Comparison of ENCODE assay signal across 24 cellular contexts in genomic region chr2:52356560-52356959, GRCh38.
DNase-seq lines count a peak whose midpoint lies in the region; ATAC-seq and TF ChIP-seq lines count a peak whose summit lies in the region.
"Had no signal": no experiment of that assay in that cellular context is flagged by ENCODE, and none has a peak within 500 bp of the region (broad histone marks: within the 10 kb centered on the region; RNA-seq: fewer than 3 reads in every experiment).

No MANE protein-coding gene starts in this region.

- WGBS in smooth muscle cell (ENCODE audit: low lambda C conversion rate) = 39% methylated on average over 2 of the region's 2 CpGs

- no peaks in the 10 kb centered on the region for H3K79me2 ChIP-seq in HCT116 (ENCODE audit: insufficient read depth, low read length)
- no peaks in the 10 kb centered on the region for H3K79me2 ChIP-seq in smooth muscle cell (ENCODE audit: low read depth)

- no TSS peak for BruUV-seq in HCT116 (replicated peaks; lab: Mats Ljungman, UMichigan)

- H3K36me3 ChIP-seq in HCT116 (ENCODE audit: control insufficient read depth in 1 of 2, insufficient read depth in 2 of 2, low read length in 2 of 2) (no peaks in the 10 kb centered on the region), smooth muscle cell (ENCODE audit: low read depth) (no peaks in the 10 kb centered on the region)
- H3K36me3 ChIP-seq: BLaER1 treated with 17β-estradiol and CSF1 and Interleukin-3, amounts not matched to agents 10 nM and 100 nM; SJSA1 had no signal

- intact Hi-C loops in HCT116 (cut with micrococcal nuclease) = no loop called here

- ATAC-seq in HCT116 = no peak
- ATAC-seq in GM21390 (IDR thresholded peaks at IDR 0.05; ENCODE audit: unreplicated experiment) = no peak
- ATAC-seq in HG03378 (IDR thresholded peaks at IDR 0.05; ENCODE audit: unreplicated experiment) = no peak
- ATAC-seq: GM23338, Right ventricle myocardium inferior had no signal

- H3K27me3 ChIP-seq in HCT116 (ENCODE audit: insufficient read depth, low read length) (no peaks in the 10 kb centered on the region), smooth muscle cell (ENCODE audit: low read depth) (no peaks in the 10 kb centered on the region)
- H3K27me3 ChIP-seq: BLaER1 treated with 17β-estradiol and CSF1 and Interleukin-3, amounts not matched to agents 10 nM and 100 nM; SJSA1 had no signal

- H3K4me2 ChIP-seq in HCT116 (ENCODE audit: low read length) (no peak overlapping the region), smooth muscle cell (no peak overlapping the region)
- H3K4me2 ChIP-seq: BLaER1 treated with 17β-estradiol and CSF1 and Interleukin-3, amounts not matched to agents 10 nM and 100 nM; GM23338; PC-9 had no signal

- RAD21 ChIA-PET in HCT116 (lab: Charles Lee; ENCODE audit: low non-redundant PET in 1 of 2, low total read pairs in 2 of 2, uncharacterized antibody in 2 of 2, unreplicated experiment in 2 of 2) = no interaction called here

- TF ChIP-seq CTCF in HCT116 (IDR thresholded peaks at IDR 0.05 in 2 of 3, conservative IDR thresholded peaks at IDR 0.05 in 1 of 3; ENCODE audit: borderline replicate concordance in 1 of 3, insufficient read depth in 1 of 3, low read depth in 2 of 3, low read length in 2 of 3) = no peak
- no peak for TF ChIP-seq CTCF in choroid plexus epithelial cell (conservative IDR thresholded peaks at IDR 0.05; ENCODE audit: low read depth, low read length)
- no peak for TF ChIP-seq CTCF in smooth muscle cell (IDR thresholded peaks at IDR 0.05; ENCODE audit: borderline replicate concordance, insufficient read depth, poor library complexity, severe bottlenecking)

- H3K9ac ChIP-seq in HCT116 (ENCODE audit: low read length) (no peak overlapping the region), smooth muscle cell (ENCODE audit: low read depth) (no peak overlapping the region)
- H3K9ac ChIP-seq: BLaER1 treated with 17β-estradiol and CSF1 and Interleukin-3, amounts not matched to agents 10 nM and 100 nM had no signal

- no peaks in the 10 kb centered on the region; a peak in 1 of 4 replicates for H3K9me3 ChIP-seq in HCT116 (ENCODE audit: control insufficient read depth in 1 of 2, insufficient read depth in 1 of 2, low read depth in 1 of 2, low read length in 2 of 2)
- no peaks in the 10 kb centered on the region for H3K9me3 ChIP-seq in smooth muscle cell (replicated peaks; ENCODE audit: low read depth)
- H3K9me3 ChIP-seq: SJSA1 had no signal

- POLR2A ChIA-PET in HCT116 (lab: Charles Lee) = no interaction called here

- no peak for TF ChIP-seq RAD21 in HCT116 (IDR thresholded peaks at IDR 0.05; ENCODE audit: low read depth)

- H3F3A ChIP-seq in smooth muscle cell (ENCODE audit: low read depth) = no peaks in the 10 kb centered on the region

- no peak for DNase-seq in HCT116 (ENCODE audit: low read depth, low spot score)
- peak; percentile 30 for DNase-seq in choroid plexus epithelial cell (ENCODE audit: low read depth)
- DNase-seq in left kidney (ENCODE audit: low read depth, low spot score) = peak; percentile 26
- no peak for DNase-seq in smooth muscle cell (lab: John Stamatoyannopoulos, UW; ENCODE audit: unreplicated experiment)
- DNase-seq in NCI-H526 treated with DMSO at 0.1 percent for 48 hours (lab: John Stamatoyannopoulos, UW) = no peak
- DNase-seq: AML-193; CD4-positive, alpha-beta T cell; H9; HFFc6; NCI-H1092; NCI-H1417 treated with DMSO at 0.1 percent for 48 hours; NCI-H187; NCI-H2081 treated with DMSO at 0.1 percent for 48 hours; NCI-H2171; NCI-H345; NCI-H524; NCI-H82; PC-9 had no signal

- TF ChIP-seq POLR2A in HCT116 (IDR thresholded peaks at IDR 0.05; ENCODE audit: borderline replicate concordance, extremely low read depth, insufficient read depth, insufficient read length) = no peak

- H2AFZ ChIP-seq in HCT116 (ENCODE audit: low read depth, low read length, poor library complexity, severe bottlenecking) (peak overlapping the region; percentile 7), smooth muscle cell (ENCODE audit: low read depth) (peak overlapping the region; percentile 95)
- H2AFZ ChIP-seq: GM23338, PC-9 had no signal

- H3K4me1 ChIP-seq in HCT116 (ENCODE audit: control insufficient read depth in 1 of 2, insufficient read depth in 2 of 2, low read length in 2 of 2) (no peaks in the 10 kb centered on the region), smooth muscle cell (ENCODE audit: low read depth) (peaks cover 5% of the 10 kb centered on the region)
- H3K4me1 ChIP-seq: SJSA1 had no signal

- H3K27ac ChIP-seq in HCT116 (ENCODE audit: low read depth, low read length) (no peak overlapping the region), smooth muscle cell (ENCODE audit: low read depth) (peak overlapping the region; percentile 27)
- H3K27ac ChIP-seq: BLaER1 treated with 17β-estradiol and CSF1 and Interleukin-3, amounts not matched to agents 10 nM and 100 nM; PC-9; SJSA1 had no signal

- CTCF ChIA-PET in HCT116 (lab: Charles Lee) = no interaction called here

- H3K9me2 ChIP-seq in HCT116 (ENCODE audit: insufficient read depth) = no peaks in the 10 kb centered on the region

- H3K4me3 ChIP-seq in HCT116 (replicated peaks in 1 of 2; ENCODE audit: low read depth in 1 of 2, low read length in 2 of 2) = no peak overlapping the region
- H3K4me3 ChIP-seq in choroid plexus epithelial cell (ENCODE audit: low read depth, low read length) = no peak overlapping the region
- H3K4me3 ChIP-seq in smooth muscle cell = no peak overlapping the region
- H3K4me3 ChIP-seq: BLaER1 treated with 17β-estradiol and CSF1 and Interleukin-3, amounts not matched to agents 10 nM and 100 nM; GM23338; PC-9; SJSA1 had no signal

- H4K20me1 ChIP-seq in HCT116 (ENCODE audit: insufficient read depth) = no peaks in the 10 kb centered on the region
- no peaks in the 10 kb centered on the region for H4K20me1 ChIP-seq in smooth muscle cell (ENCODE audit: low read depth)
- H4K20me1 ChIP-seq: BLaER1 treated with 17β-estradiol and CSF1 and Interleukin-3, amounts not matched to agents 10 nM and 100 nM had no signal

TF ChIP-seq in HCT116, 20 proteins besides CTCF, POLR2A, EP300 and RAD21:
- TF ChIP-seq, protein P1, sequence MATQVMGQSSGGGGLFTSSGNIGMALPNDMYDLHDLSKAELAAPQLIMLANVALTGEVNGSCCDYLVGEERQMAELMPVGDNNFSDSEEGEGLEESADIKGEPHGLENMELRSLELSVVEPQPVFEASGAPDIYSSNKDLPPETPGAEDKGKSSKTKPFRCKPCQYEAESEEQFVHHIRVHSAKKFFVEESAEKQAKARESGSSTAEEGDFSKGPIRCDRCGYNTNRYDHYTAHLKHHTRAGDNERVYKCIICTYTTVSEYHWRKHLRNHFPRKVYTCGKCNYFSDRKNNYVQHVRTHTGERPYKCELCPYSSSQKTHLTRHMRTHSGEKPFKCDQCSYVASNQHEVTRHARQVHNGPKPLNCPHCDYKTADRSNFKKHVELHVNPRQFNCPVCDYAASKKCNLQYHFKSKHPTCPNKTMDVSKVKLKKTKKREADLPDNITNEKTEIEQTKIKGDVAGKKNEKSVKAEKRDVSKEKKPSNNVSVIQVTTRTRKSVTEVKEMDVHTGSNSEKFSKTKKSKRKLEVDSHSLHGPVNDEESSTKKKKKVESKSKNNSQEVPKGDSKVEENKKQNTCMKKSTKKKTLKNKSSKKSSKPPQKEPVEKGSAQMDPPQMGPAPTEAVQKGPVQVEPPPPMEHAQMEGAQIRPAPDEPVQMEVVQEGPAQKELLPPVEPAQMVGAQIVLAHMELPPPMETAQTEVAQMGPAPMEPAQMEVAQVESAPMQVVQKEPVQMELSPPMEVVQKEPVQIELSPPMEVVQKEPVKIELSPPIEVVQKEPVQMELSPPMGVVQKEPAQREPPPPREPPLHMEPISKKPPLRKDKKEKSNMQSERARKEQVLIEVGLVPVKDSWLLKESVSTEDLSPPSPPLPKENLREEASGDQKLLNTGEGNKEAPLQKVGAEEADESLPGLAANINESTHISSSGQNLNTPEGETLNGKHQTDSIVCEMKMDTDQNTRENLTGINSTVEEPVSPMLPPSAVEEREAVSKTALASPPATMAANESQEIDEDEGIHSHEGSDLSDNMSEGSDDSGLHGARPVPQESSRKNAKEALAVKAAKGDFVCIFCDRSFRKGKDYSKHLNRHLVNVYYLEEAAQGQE (IDR thresholded peaks at IDR 0.05; ENCODE audit: low read depth) = no peak
- TF ChIP-seq EZH2phosphoT487 (IDR thresholded peaks at IDR 0.05; ENCODE audit: borderline replicate concordance) (no peak), EGR1 (IDR thresholded peaks at IDR 0.05; ENCODE audit: low read depth) (no peak), CEBPB (IDR thresholded peaks at IDR 0.05; ENCODE audit: low read depth) (no peak), TCF7L2 (IDR thresholded peaks at IDR 0.05; ENCODE audit: borderline replicate concordance, extremely low read depth, insufficient read depth, insufficient read length) (no peak), YY1 (IDR thresholded peaks at IDR 0.05; ENCODE audit: extremely low read depth, insufficient replicate concordance, low read depth, low read length) (no peak), CBX3 (IDR thresholded peaks at IDR 0.05; ENCODE audit: low read depth) (no peak), SRF (IDR thresholded peaks at IDR 0.05; ENCODE audit: low read depth) (no peak), ELF1 (IDR thresholded peaks at IDR 0.05; ENCODE audit: borderline replicate concordance, low read depth) (no peak), SP1 (IDR thresholded peaks at IDR 0.05; ENCODE audit: low read depth) (no peak), SIN3A (IDR thresholded peaks at IDR 0.05; ENCODE audit: low read depth) (no peak)
- TF ChIP-seq, protein P2, sequence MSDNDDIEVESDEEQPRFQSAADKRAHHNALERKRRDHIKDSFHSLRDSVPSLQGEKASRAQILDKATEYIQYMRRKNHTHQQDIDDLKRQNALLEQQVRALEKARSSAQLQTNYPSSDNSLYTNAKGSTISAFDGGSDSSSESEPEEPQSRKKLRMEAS (IDR thresholded peaks at IDR 0.05) = no peak
- TF ChIP-seq, protein P3, sequence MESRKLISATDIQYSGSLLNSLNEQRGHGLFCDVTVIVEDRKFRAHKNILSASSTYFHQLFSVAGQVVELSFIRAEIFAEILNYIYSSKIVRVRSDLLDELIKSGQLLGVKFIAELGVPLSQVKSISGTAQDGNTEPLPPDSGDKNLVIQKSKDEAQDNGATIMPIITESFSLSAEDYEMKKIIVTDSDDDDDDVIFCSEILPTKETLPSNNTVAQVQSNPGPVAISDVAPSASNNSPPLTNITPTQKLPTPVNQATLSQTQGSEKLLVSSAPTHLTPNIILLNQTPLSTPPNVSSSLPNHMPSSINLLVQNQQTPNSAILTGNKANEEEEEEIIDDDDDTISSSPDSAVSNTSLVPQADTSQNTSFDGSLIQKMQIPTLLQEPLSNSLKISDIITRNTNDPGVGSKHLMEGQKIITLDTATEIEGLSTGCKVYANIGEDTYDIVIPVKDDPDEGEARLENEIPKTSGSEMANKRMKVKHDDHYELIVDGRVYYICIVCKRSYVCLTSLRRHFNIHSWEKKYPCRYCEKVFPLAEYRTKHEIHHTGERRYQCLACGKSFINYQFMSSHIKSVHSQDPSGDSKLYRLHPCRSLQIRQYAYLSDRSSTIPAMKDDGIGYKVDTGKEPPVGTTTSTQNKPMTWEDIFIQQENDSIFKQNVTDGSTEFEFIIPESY (IDR thresholded peaks at IDR 0.05; ENCODE audit: extremely low read depth, insufficient replicate concordance, low read length) = no peak

Comparison
In these comparisons a context has a peak if more than half of its experiments do, and no peak if none do; other contexts are left out.
1. DNase-seq: peak in choroid plexus epithelial cell (single experiment) and left kidney (single experiment); none in HCT116 (single experiment), smooth muscle cell (single experiment) and NCI-H526 treated with DMSO at 0.1 percent for 48 hours (single experiment).